Comparison of ENCODE assay signal across 8 cellular contexts in the genomic region with DNA sequence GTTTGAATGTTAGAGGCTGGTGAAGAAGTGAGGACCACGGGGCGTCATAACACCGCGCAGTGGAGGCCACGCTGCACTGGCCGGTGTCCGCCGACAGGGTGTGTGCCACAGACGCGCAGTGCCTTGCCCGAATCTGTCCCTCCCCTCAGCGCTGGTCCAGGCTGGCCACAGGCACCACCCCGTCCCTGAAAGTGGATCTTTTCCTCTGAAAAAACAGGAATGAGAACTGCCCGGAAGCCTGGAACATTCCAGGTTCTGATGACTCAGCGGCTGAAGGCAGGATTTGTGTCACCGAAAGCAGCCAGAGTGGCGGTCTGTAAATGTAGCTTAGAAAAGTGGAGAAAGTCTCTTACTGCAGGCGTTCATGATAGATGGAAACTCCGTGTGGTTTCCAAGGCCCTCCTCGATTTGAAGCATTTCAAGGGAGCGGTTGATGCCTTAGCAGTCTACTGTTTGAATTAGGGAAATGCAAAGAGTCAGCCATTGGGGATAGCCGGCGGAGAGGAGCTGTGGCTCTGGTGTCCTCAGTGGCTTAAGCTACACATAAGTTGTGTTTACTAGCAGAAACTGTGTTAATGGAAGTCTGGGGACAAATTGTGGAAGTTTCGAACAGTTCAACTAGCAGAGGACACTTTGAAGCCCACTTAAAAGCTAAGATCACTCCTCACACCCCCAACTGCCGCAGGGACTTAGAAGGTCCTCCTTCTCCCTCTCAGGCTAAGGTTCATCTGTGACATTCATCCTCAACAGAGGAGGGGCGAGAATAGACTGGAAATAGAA.
DNase-seq lines count a peak whose midpoint lies in the region; ATAC-seq, FAIRE-seq and TF ChIP-seq lines count a peak whose summit lies in the region.

No MANE protein-coding gene starts in this region.

- H3K4me1 ChIP-seq in NT2/D1 (ENCODE audit: insufficient read depth, insufficient read length): no peaks in the 10 kb centered on the region
- peaks cover 7% of the 10 kb centered on the region for H3K4me1 ChIP-seq in mucosa of descending colon (ENCODE audit: low read depth)

- H3K36me3 ChIP-seq in NT2/D1 (ENCODE audit: insufficient read depth, insufficient read length, low read length): no peaks in the 10 kb centered on the region
- H3K36me3 ChIP-seq in mucosa of descending colon (ENCODE audit: low read depth): no peaks in the 10 kb centered on the region

- H3K9me3 ChIP-seq in NT2/D1 (ENCODE audit: insufficient read depth, low read length): no peaks in the 10 kb centered on the region
- no peaks in the 10 kb centered on the region for H3K9me3 ChIP-seq in mucosa of descending colon

- H3K9ac ChIP-seq in NT2/D1 (ENCODE audit: insufficient read length, low read depth): peak overlapping the region; percentile 83

- H3K4me3 ChIP-seq in NT2/D1 (ENCODE audit: insufficient read length, low read depth) (peak overlapping the region; percentile 54), epithelial cell of proximal tubule (ENCODE audit: low read depth, low read length) (peak overlapping the region; percentile 62), mucosa of descending colon (peak overlapping the region; percentile 7)

- H3K27me3 ChIP-seq in NT2/D1 (ENCODE audit: insufficient read depth, insufficient read length): no peaks in the 10 kb centered on the region

- no peaks in the 10 kb centered on the region for H3K36me3 Mint-ChIP-seq in CD14-positive monocyte

- FAIRE-seq in GM19239 (lab: Jason Lieb, UNC): peak; percentile 11

- peak; percentile 90 for ATAC-seq in HG03439 (IDR thresholded peaks at IDR 0.05; ENCODE audit: unreplicated experiment)
- peak; percentile 89 for ATAC-seq in mucosa of descending colon

- peaks cover 0 to 4% (median 0%) of the 10 kb centered on the region in 3 donors for H3K27me3 Mint-ChIP-seq in CD14-positive monocyte (ENCODE audit: low read depth in 3 of 3)

- H3K27ac Mint-ChIP-seq in CD14-positive monocyte: no peak overlapping the region

- DNase-seq in CD14-positive monocyte (ENCODE audit: low spot score) (peak; percentile 83), GM19239 (ENCODE audit: insufficient read length, low spot score) (peak; percentile 55), NT2/D1 (ENCODE audit: low read depth, low spot score) (peak; percentile 77), epithelial cell of proximal tubule (ENCODE audit: low read depth) (peak; percentile 77), mucosa of descending colon (peak; percentile 88 to 94 (median 92))
- peak; percentile 54 for DNase-seq in activated CD8-positive, alpha-beta memory T cell treated with anti-CD3 and anti-CD28 coated beads, Interleukin-2, amount 50 U/mL, for 24 hours (ENCODE audit: extremely low read depth)
- DNase-seq in stimulated activated CD8-positive, alpha-beta memory T cell treated with anti-CD3 and anti-CD28 coated beads, Interleukin-4, amount 100 ng/mL, for 24 hours (ENCODE audit: low read depth): peak; percentile 66

- H3K4me1 Mint-ChIP-seq in CD14-positive monocyte: no peaks in the 10 kb centered on the region

- H3K9me3 Mint-ChIP-seq in CD14-positive monocyte: no peaks in the 10 kb centered on the region

- intact Hi-C loops in CD14-positive monocyte (cut with micrococcal nuclease): loop anchor here (5.0 to 10.0 kb wide), 4 partner anchors 69 to 341 kb away; a partner anchor contains a TSS
- intact Hi-C loops in mucosa of descending colon (cut with DNase I, micrococcal nuclease): no loop called here

- H3K4me3 Mint-ChIP-seq in CD14-positive monocyte: no peak overlapping the region

- TF ChIP-seq CTCF in CD14-positive monocyte (IDR thresholded peaks at IDR 0.05) (peak; percentile 89), epithelial cell of proximal tubule (conservative IDR thresholded peaks at IDR 0.05; ENCODE audit: low read depth, low read length) (peak; percentile 63), mucosa of descending colon (IDR thresholded peaks at IDR 0.05) (peak; percentile 88)

Comparison
In these comparisons a context has a peak if more than half of its experiments do, and no peak if none do; other contexts are left out.
1. Peak in every context shown above with its lines: DNase-seq, ATAC-seq and H3K4me3 ChIP-seq.
2. H3K4me3 ChIP-seq: peak in every context shown above with its lines; median percentile 62 in epithelial cell of proximal tubule; 54 in NT2/D1; 7 in mucosa of descending colon.
3. intact Hi-C loops: an anchor here in CD14-positive monocyte (5.0 to 10.0 kb wide); none called in mucosa of descending colon.